ENCODE assay signal across 8 cellular contexts in genomic region chr5:32444191-32444945, GRCh38. TPM values are rescaled to one million over a fixed set of nuclear protein-coding genes. Genes with fewer than 3 reads are reported as not detected.
DNase-seq lines count a peak whose midpoint lies in the region; ATAC-seq, FAIRE-seq and TF ChIP-seq lines count a peak whose summit lies in the region.

ZFR (minus strand) TSS chr5:32444740; CDS start chr5:32444658, 82 bp downstream.

- H3K36me3 ChIP-seq in bronchial epithelial cell (ENCODE audit: control insufficient read depth, insufficient read depth, low read length): no peaks in the 10 kb centered on the region

- no peaks in the 10 kb centered on the region for H3K27me3 ChIP-seq in bronchial epithelial cell (ENCODE audit: control insufficient read depth, insufficient read depth, low read length)

- peak; percentile 79 for ATAC-seq in GM19023 (IDR thresholded peaks at IDR 0.05; ENCODE audit: unreplicated experiment)
- peak; percentile 83 for ATAC-seq in HG03196 (IDR thresholded peaks at IDR 0.05; ENCODE audit: unreplicated experiment)
- ATAC-seq in WTC11: peak; percentile 92

- no peak for TF ChIP-seq CTCF in WTC11 (IDR thresholded peaks at IDR 0.05)
- no peak for TF ChIP-seq CTCF in bronchial epithelial cell (IDR thresholded peaks at IDR 0.05; ENCODE audit: insufficient read depth, low read length, severe bottlenecking)

- H3K4me3 Mint-ChIP-seq in WTC11: peak within 1 kb of the TSS; percentile 99
- H3K4me3 Mint-ChIP-seq in immature natural killer cell: peak within 1 kb of the TSS; percentile 88 to 94 (median 90)

- H3K27me3 Mint-ChIP-seq in WTC11 (ENCODE audit: low read depth) (peaks cover 20% of the 10 kb centered on the region), immature natural killer cell (ENCODE audit: low read depth in 3 of 3) (peaks cover 1 to 11% (median 11%) of the 10 kb centered on the region in 3 donors)

- H3K36me3 Mint-ChIP-seq in WTC11 (peaks cover 7% of the 10 kb centered on the region; the same call in 1 of the 2 replicates), immature natural killer cell (no peaks in the 10 kb centered on the region)

- FAIRE-seq in bronchial epithelial cell (lab: Jason Lieb, UNC): no peak

- H3K4me1 Mint-ChIP-seq in WTC11: peaks cover 41% of the 10 kb centered on the region
- peaks cover 28 to 43% of the 10 kb centered on the region in 2 donors for H3K4me1 Mint-ChIP-seq in immature natural killer cell

- CTCF ChIA-PET in WTC11 (lab: Charles Lee): no interaction called here

- POLR2A ChIA-PET in WTC11 (lab: Charles Lee): interaction anchor here (0.5 to 0.7 kb wide), 3 partner anchors 45 to 141 kb away, joined by 3 to 6 read pairs (median 6); partner anchors contain the start of gene SUB1

- H3K4me3 ChIP-seq in bronchial epithelial cell (ENCODE audit: low read depth, low read length): peak within 1 kb of the TSS; percentile 83

- H3K27ac Mint-ChIP-seq in WTC11 (peak within 1 kb of the TSS; percentile 91; the same call in 1 of the 2 replicates), immature natural killer cell (peak within 1 kb of the TSS; percentile 81 to 96 (median 94))

- peak; percentile 97 for DNase-seq in AG08395 (ENCODE audit: low spot score)
- DNase-seq in NCI-H226: peak; percentile 82
- DNase-seq in WTC11 (ENCODE audit: low spot score): peak; percentile 93
- peak; percentile 71 for DNase-seq in bronchial epithelial cell (ENCODE audit: low read depth)
- DNase-seq in immature natural killer cell: peak; percentile 93 to 94 (median 94)
- DNase-seq in smooth muscle cell of the brain vasculature (ENCODE audit: low read depth, low spot score): peak; percentile 69

- no peaks in the 10 kb centered on the region for H3K9me3 Mint-ChIP-seq in WTC11
- H3K9me3 Mint-ChIP-seq in immature natural killer cell: no peaks in the 10 kb centered on the region

TF ChIP-seq in WTC11, 78 proteins besides CTCF, POLR2A, EP300 and RAD21 (continues in another document):
- TF ChIP-seq FOXK1 (CRISPR knock-in tag; IDR thresholded peaks at IDR 0.05) (peak; percentile 80), GABPB1 (CRISPR knock-in tag; IDR thresholded peaks at IDR 0.05) (no peak), E2F4 (CRISPR knock-in tag; IDR thresholded peaks at IDR 0.05; ENCODE audit: borderline replicate concordance, low read depth) (0 out of 2 replicates have a peak, but pooled peaks have one; percentile 54), EMX1 (CRISPR knock-in tag; IDR thresholded peaks at IDR 0.05) (no peak), JUN (CRISPR knock-in tag; IDR thresholded peaks at IDR 0.05) (peak; percentile 59; the same call in 1 of the 2 replicates), CDX4 (CRISPR knock-in tag; IDR thresholded peaks at IDR 0.05; ENCODE audit: borderline replicate concordance) (no peak), KAT7 (CRISPR knock-in tag; IDR thresholded peaks at IDR 0.05; ENCODE audit: borderline replicate concordance) (peak; percentile 56; the same call in 1 of the 2 replicates), TP53 (CRISPR knock-in tag; IDR thresholded peaks at IDR 0.05) (peak; percentile 78; the same call in 1 of the 2 replicates), IRF1 (CRISPR knock-in tag; IDR thresholded peaks at IDR 0.05) (0 out of 2 replicates have a peak, but pooled peaks have one; percentile 41), ELF4 (CRISPR knock-in tag; IDR thresholded peaks at IDR 0.05; ENCODE audit: low read depth) (0 out of 2 replicates have a peak, but pooled peaks have one; percentile 63), ZBTB21 (CRISPR knock-in tag; IDR thresholded peaks at IDR 0.05; ENCODE audit: borderline replicate concordance) (no peak), MYBL2 (CRISPR knock-in tag; IDR thresholded peaks at IDR 0.05) (peak; percentile 80), NFE2L1 (CRISPR knock-in tag; IDR thresholded peaks at IDR 0.05) (peak; percentile 75; the same call in 1 of the 2 replicates), NFYB (CRISPR knock-in tag; conservative IDR thresholded peaks at IDR 0.05; ENCODE audit: low read depth) (peak; percentile 22; the same call in 1 of the 2 replicates), E2F5 (CRISPR knock-in tag; IDR thresholded peaks at IDR 0.05) (peak; percentile 64; the same call in 1 of the 2 replicates), TEAD1 (CRISPR knock-in tag; IDR thresholded peaks at IDR 0.05) (peak; percentile 90), MXD4 (CRISPR knock-in tag; IDR thresholded peaks at IDR 0.05; ENCODE audit: borderline replicate concordance) (no peak), MAX (CRISPR knock-in tag; IDR thresholded peaks at IDR 0.05) (peak; percentile 98), ZBTB43 (CRISPR knock-in tag; IDR thresholded peaks at IDR 0.05) (peak; percentile 84; the same call in 1 of the 2 replicates), HMGXB4 (CRISPR knock-in tag; IDR thresholded peaks at IDR 0.05) (peak; percentile 74; the same call in 1 of the 2 replicates), ATF2 (CRISPR knock-in tag; IDR thresholded peaks at IDR 0.05; ENCODE audit: borderline replicate concordance, low read depth) (no peak), ZNF232 (CRISPR knock-in tag; IDR thresholded peaks at IDR 0.05) (0 out of 2 replicates have a peak, but pooled peaks have one; percentile 47)

RNA-seq across cellular contexts. Expression of gene ZFR, which starts in this region (rescaled TPM):
- total RNA-seq in WTC11 (2021) (60.9 to 65.7 TPM (median 64.5 TPM) in 3 replicates), bronchial epithelial cell (65.0 and 81.3 TPM in 2 replicates)
- polyA plus RNA-seq in immature natural killer cell: 10 to 100 TPM; 63.1 to 90.6 (median 66.2) TPM

Comparison
In these comparisons a context has a peak if more than half of its experiments do, and no peak if none do; other contexts are left out.
1. Peak in every context shown above with its lines: DNase-seq, ATAC-seq and H3K4me3 ChIP-seq.